1 cellular context compared by ENCODE assay signal in genomic region chr2:215808996-215809395, GRCh38.
TF ChIP-seq lines count a peak whose summit lies in the region.

No MANE protein-coding gene starts in this region.

TF ChIP-seq in WTC11, 78 proteins besides CTCF, POLR2A, EP300 and RAD21 (continued from another document):
- TF ChIP-seq E2F5 (CRISPR knock-in tag; IDR thresholded peaks at IDR 0.05), result no peak
- no peak for TF ChIP-seq RORB (CRISPR knock-in tag; IDR thresholded peaks at IDR 0.05)
- no peak for TF ChIP-seq ZMAT4 (CRISPR knock-in tag; IDR thresholded peaks at IDR 0.05)
- no peak for TF ChIP-seq ESRRA (CRISPR knock-in tag; IDR thresholded peaks at IDR 0.05; ENCODE audit: borderline replicate concordance)
- no peak for TF ChIP-seq PRDM15 (CRISPR knock-in tag; IDR thresholded peaks at IDR 0.05)
- TF ChIP-seq TP53 (CRISPR knock-in tag; IDR thresholded peaks at IDR 0.05), result no peak
- no peak for TF ChIP-seq NR3C1 (CRISPR knock-in tag; conservative IDR thresholded peaks at IDR 0.05; ENCODE audit: low read depth)
- no peak for TF ChIP-seq AR (CRISPR knock-in tag; IDR thresholded peaks at IDR 0.05)
- TF ChIP-seq ZNF396 (CRISPR knock-in tag; IDR thresholded peaks at IDR 0.05; ENCODE audit: borderline replicate concordance), result no peak
- TF ChIP-seq GTF2I (CRISPR knock-in tag; conservative IDR thresholded peaks at IDR 0.05), result no peak
- TF ChIP-seq ZNF671 (CRISPR knock-in tag; IDR thresholded peaks at IDR 0.05), result no peak
- no peak for TF ChIP-seq STAT6 (CRISPR knock-in tag; conservative IDR thresholded peaks at IDR 0.05; ENCODE audit: low read depth)
- no peak for TF ChIP-seq FOXP4 (CRISPR knock-in tag; IDR thresholded peaks at IDR 0.05)
TF ChIP-seq in WTC11: peak in this region for 0.
